ENCODE assay signal across 8 cellular contexts in the genomic region with DNA sequence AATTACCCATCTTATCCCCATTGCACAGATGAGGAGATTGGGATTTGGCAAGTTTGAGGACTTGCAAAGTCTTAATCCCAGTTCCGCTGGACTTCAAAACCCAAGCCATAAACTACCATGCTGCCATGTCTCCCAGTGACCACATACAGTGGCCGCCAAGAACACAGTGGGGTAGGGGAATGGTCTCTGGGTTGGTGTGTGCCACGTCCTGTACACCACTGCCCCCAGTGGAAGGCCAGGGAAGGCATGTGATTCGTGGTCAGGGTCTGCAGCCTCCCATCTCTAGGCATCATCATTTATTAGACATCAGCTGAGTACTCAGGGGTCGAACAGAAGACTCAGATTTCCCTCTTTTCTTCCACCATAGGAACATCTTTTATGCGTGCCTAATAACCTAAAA.
A peak's percentile ranks its signal among the peaks of the same experiment; 100 is the strongest.
DNase-seq lines count a peak whose midpoint lies in the region; ATAC-seq and FAIRE-seq lines count a peak whose summit lies in the region.
"Had no signal": no experiment of that assay in that cellular context is flagged by ENCODE, and none has a peak within 500 bp of the region (broad histone marks: within the 10 kb centered on the region; RNA-seq: fewer than 3 reads in every experiment).

No MANE protein-coding gene starts in this region.

- no peak overlapping the region for H2BK5ac ChIP-seq in mesendoderm (ENCODE audit: low read length)

- no peaks in the 10 kb centered on the region for H3K9me3 Mint-ChIP-seq in activated T-cell treated with anti-CD3 and anti-CD28 coated beads, Interleukin-2, amount 50 U/mL, for 72 hours

- no peaks in the 10 kb centered on the region for H3K79me1 ChIP-seq in mesendoderm (ENCODE audit: low read length)

- H3K79me2 ChIP-seq in mesendoderm (ENCODE audit: control insufficient read depth, insufficient read depth, low read length), result no peaks in the 10 kb centered on the region

- no peak overlapping the region for H2BK15ac ChIP-seq in mesendoderm (replicated peaks; ENCODE audit: low read depth)

- H3K56ac ChIP-seq in mesendoderm (ENCODE audit: low read length), result no peak overlapping the region

- no peak overlapping the region for H3K4me2 ChIP-seq in mesendoderm (ENCODE audit: low read length)

- no CpG with 5 or more reads among the region's 6 CpGs for WGBS in mesendoderm (ENCODE audit: extremely low coverage, insufficient coverage, low lambda C conversion rate)

- no peak overlapping the region for H3K27ac Mint-ChIP-seq in activated T-cell treated with anti-CD3 and anti-CD28 coated beads, Interleukin-2, amount 50 U/mL, for 72 hours

- no peak overlapping the region for H2AK5ac ChIP-seq in mesendoderm (ENCODE audit: low read length)

- H3K27me3 ChIP-seq in mesendoderm (ENCODE audit: insufficient read depth, low read length, poor library complexity), result no peaks in the 10 kb centered on the region

- no peaks in the 10 kb centered on the region for H3K36me3 Mint-ChIP-seq in activated T-cell treated with anti-CD3 and anti-CD28 coated beads, Interleukin-2, amount 50 U/mL, for 72 hours (ENCODE audit: insufficient read depth in 2 of 2)

- no peak overlapping the region for H3K9ac ChIP-seq in mesendoderm (ENCODE audit: low read length)

- no peak overlapping the region for H3K27ac ChIP-seq in mesendoderm (ENCODE audit: low read depth, low read length)

- no peak overlapping the region for H2BK120ac ChIP-seq in mesendoderm (ENCODE audit: low read depth, low read length)

- peak; percentile 51 for FAIRE-seq in HTR-8/SVneo (lab: Jason Lieb, UNC)

- H3K36me3 ChIP-seq in mesendoderm (ENCODE audit: control insufficient read depth, insufficient read depth, low read length), result no peaks in the 10 kb centered on the region

- no peak overlapping the region for H4K5ac ChIP-seq in mesendoderm (ENCODE audit: low read length)

- H3K4me3 Mint-ChIP-seq in activated T-cell treated with anti-CD3 and anti-CD28 coated beads, Interleukin-2, amount 50 U/mL, for 72 hours, result no peak overlapping the region

- H3K27me3 Mint-ChIP-seq in activated T-cell treated with anti-CD3 and anti-CD28 coated beads, Interleukin-2, amount 50 U/mL, for 72 hours (ENCODE audit: low read depth), result no peaks in the 10 kb centered on the region

- no peak overlapping the region for H3K4ac ChIP-seq in mesendoderm (ENCODE audit: low read depth, low read length)

- no peak overlapping the region for H3K4me3 ChIP-seq in mesendoderm (ENCODE audit: low read length)

- DNase-seq in Daoy (ENCODE audit: low read depth) (peak; percentile 47), HTR-8/SVneo (ENCODE audit: insufficient read length, low spot score) (no peak), mesendoderm (peak; percentile 62), kidney tubule cell (ENCODE audit: low spot score) (no peak), DMS114 treated with DMSO at 0.1 percent for 48 hours (lab: John Stamatoyannopoulos, UW; ENCODE audit: unreplicated experiment) (no peak)
- DNase-seq in activated T-cell treated with anti-CD3 and anti-CD28 coated beads, Interleukin-2, amount 50 U/mL, for 72 hours, result peak in 1 of 2 donors; percentile 45
- DNase-seq: foreskin melanocyte had no signal

- peak; percentile 40 to 47 for ATAC-seq in activated T-cell treated with anti-CD3 and anti-CD28 coated beads, Interleukin-2, amount 50 U/mL, for 72 hours (replicated peaks in 1 of 2)
- no peak for ATAC-seq in HG03457 (IDR thresholded peaks at IDR 0.05; ENCODE audit: unreplicated experiment)

- H3K18ac ChIP-seq in mesendoderm (ENCODE audit: low read length), result no peak overlapping the region

- H3K4me1 Mint-ChIP-seq in activated T-cell treated with anti-CD3 and anti-CD28 coated beads, Interleukin-2, amount 50 U/mL, for 72 hours (ENCODE audit: low read depth), result peaks cover 45% of the 10 kb centered on the region

- H4K8ac ChIP-seq in mesendoderm (ENCODE audit: low read depth, low read length), result no peak overlapping the region

- H3K4me1 ChIP-seq in mesendoderm (ENCODE audit: control insufficient read depth, low read depth, low read length), result no peaks in the 10 kb centered on the region

- no peak overlapping the region for H3K23ac ChIP-seq in mesendoderm (ENCODE audit: low read length)

Comparison
In these comparisons a context has a peak if more than half of its experiments do, and no peak if none do; other contexts are left out.
1. DNase-seq: peak in Daoy (single experiment) and mesendoderm (single experiment); none in HTR-8/SVneo (single experiment), kidney tubule cell (single experiment) and DMS114 treated with DMSO at 0.1 percent for 48 hours (single experiment).